ENCODE assay signal across 33 cellular contexts in the genomic region with DNA sequence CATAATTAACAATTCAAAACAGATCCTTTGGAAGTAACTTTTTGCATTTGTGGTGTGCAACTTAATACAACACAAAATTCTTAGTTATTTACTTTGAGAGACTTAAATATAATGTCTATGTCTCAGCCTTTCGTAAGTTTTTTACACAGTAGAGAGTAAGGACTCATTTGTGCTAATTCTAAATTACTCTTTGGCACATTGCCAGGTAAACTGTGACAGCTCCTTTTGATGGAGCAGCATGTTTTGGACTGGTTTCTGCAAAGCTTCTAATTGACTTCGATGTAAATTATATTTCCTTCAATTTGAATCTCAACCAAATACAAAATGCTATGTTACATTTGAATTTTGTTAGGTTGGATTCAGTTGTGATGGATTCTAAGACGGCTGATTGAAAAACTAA.
"Had no signal": no experiment of that assay in that cellular context is flagged by ENCODE, and none has a peak within 500 bp of the region (broad histone marks: within the 10 kb centered on the region; RNA-seq: fewer than 3 reads in every experiment).

No MANE protein-coding gene starts in this region.

- H3K36me3 Mint-ChIP-seq: activated CD8-positive, alpha-beta memory T cell treated with anti-CD3 and anti-CD28 coated beads, Interleukin-2, amount 10 ng/mL, durations not matched to agents 7 days and 5 days; activated naive CD4-positive, alpha-beta T cell treated with anti-CD3 and anti-CD28 coated beads, Interleukin-2, amount 50 U/mL, for 24 hours; activated naive CD8-positive, alpha-beta T cell treated with anti-CD3 and anti-CD28 coated beads for 36 hours had no signal

- DNase-seq: activated B cell treated with CpG ODN at 0.5 μM for 24 hours; activated CD4-positive, alpha-beta T cell treated with anti-CD3 and anti-CD28 coated beads for 48 hours; activated CD4-positive, alpha-beta T cell treated with anti-CD3 and anti-CD28 coated beads, Interleukin-2, amount 50 U/mL, for 1 hour; activated CD4-positive, alpha-beta T cell treated with anti-CD3 and anti-CD28 coated beads, Interleukin-2, amount 50 U/mL, for 48 hours; activated CD8-positive, alpha-beta memory T cell treated with anti-CD3 and anti-CD28 coated beads, Interleukin-2, amount 10 ng/mL, durations not matched to agents 7 days and 5 days; activated CD8-positive, alpha-beta memory T cell treated with anti-CD3 and anti-CD28 coated beads, Interleukin-2, amount 50 U/mL, for 4 hours; activated CD8-positive, alpha-beta T cell treated with anti-CD3 and anti-CD28 coated beads for 36 hours; activated effector memory CD4-positive, alpha-beta T cell treated with anti-CD3 and anti-CD28 coated beads, Interleukin-2, amount 50 U/mL, for 16 hours; activated naive CD4-positive, alpha-beta T cell treated with anti-CD3 and anti-CD28 coated beads for 36 hours; activated naive CD8-positive, alpha-beta T cell treated with anti-CD3 and anti-CD28 coated beads for 36 hours; activated naive CD8-positive, alpha-beta T cell treated with anti-CD3 and anti-CD28 coated beads, Interleukin-2, amount 50 U/mL, for 24 hours; activated T-cell treated with anti-CD3 and anti-CD28 coated beads, Interleukin-2, amount 50 U/mL, for 1 hour; activated T-cell treated with anti-CD3 and anti-CD28 coated beads, Interleukin-2, amount 50 U/mL, for 48 hours; adrenal gland; amygdala; aorta; body of pancreas; caudate nucleus; cortex of kidney; dermis blood vessel endothelial cell; effector CD4-positive, alpha-beta T cell; effector memory CD8-positive, alpha-beta T cell; erythroblast; foreskin melanocyte; heart right ventricle; T1000; WERI-Rb-1 had no signal

- ATAC-seq: activated CD4-positive, CD25-positive, alpha-beta regulatory T cell treated with anti-CD3 and anti-CD28 coated beads, Interleukin-2, amount 50 U/mL, for 24 hours; activated CD8-positive, alpha-beta memory T cell treated with anti-CD3 and anti-CD28 coated beads, Interleukin-2, amount 10 ng/mL, durations not matched to agents 7 days and 5 days; activated CD8-positive, alpha-beta T cell treated with anti-CD3 and anti-CD28 coated beads for 36 hours; activated naive CD8-positive, alpha-beta T cell treated with anti-CD3 and anti-CD28 coated beads, Interleukin-2, amount 50 U/mL, for 24 hours; body of pancreas; effector memory CD8-positive, alpha-beta T cell; gastroesophageal sphincter; heart right ventricle had no signal

- H3K4me3 Mint-ChIP-seq: activated B cell treated with CpG ODN at 0.5 μM for 24 hours; activated CD8-positive, alpha-beta memory T cell treated with anti-CD3 and anti-CD28 coated beads, Interleukin-2, amount 10 ng/mL, durations not matched to agents 7 days and 5 days; activated CD8-positive, alpha-beta T cell treated with anti-CD3 and anti-CD28 coated beads for 36 hours; activated naive CD4-positive, alpha-beta T cell treated with anti-CD3 and anti-CD28 coated beads for 36 hours; activated naive CD4-positive, alpha-beta T cell treated with anti-CD3 and anti-CD28 coated beads, Interleukin-2, amount 50 U/mL, for 24 hours; activated naive CD8-positive, alpha-beta T cell treated with anti-CD3 and anti-CD28 coated beads for 36 hours; activated naive CD8-positive, alpha-beta T cell treated with anti-CD3 and anti-CD28 coated beads, Interleukin-2, amount 50 U/mL, for 24 hours; activated T-helper 1 cell treated with anti-CD3 and anti-CD28 coated beads, Interleukin-12 subunit alpha, Interleukin-12 subunit beta, Interleukin-2, Interleukin-4 antibody, amounts not matched to agents 30 ng/mL and 10 ng/mL and 1 ng/mL, durations not matched to agents 14 hours and 24 hours and 36 hours; effector memory CD8-positive, alpha-beta T cell; T-helper 2 cell treated with Interferon-gamma antibody and Interleukin-4, amounts not matched to agents 5 μg/mL and 100 μg/mL, for 36 hours had no signal

- H3K4me1 Mint-ChIP-seq: activated B cell treated with CpG ODN at 0.5 μM for 24 hours; activated CD8-positive, alpha-beta memory T cell treated with anti-CD3 and anti-CD28 coated beads, Interleukin-2, amount 10 ng/mL, durations not matched to agents 7 days and 5 days; activated naive CD4-positive, alpha-beta T cell treated with anti-CD3 and anti-CD28 coated beads, Interleukin-2, amount 50 U/mL, for 24 hours had no signal

- H3K9me3 Mint-ChIP-seq: activated naive CD4-positive, alpha-beta T cell treated with anti-CD3 and anti-CD28 coated beads for 36 hours; activated naive CD8-positive, alpha-beta T cell treated with anti-CD3 and anti-CD28 coated beads for 36 hours; activated naive CD8-positive, alpha-beta T cell treated with anti-CD3 and anti-CD28 coated beads, Interleukin-2, amount 50 U/mL, for 24 hours; activated T-helper 1 cell treated with anti-CD3 and anti-CD28 coated beads, Interleukin-12 subunit alpha, Interleukin-12 subunit beta, Interleukin-2, Interleukin-4 antibody, amounts not matched to agents 30 ng/mL and 10 ng/mL and 1 ng/mL, durations not matched to agents 14 hours and 24 hours and 36 hours; T-helper 2 cell treated with Interferon-gamma antibody and Interleukin-4, amounts not matched to agents 5 μg/mL and 100 μg/mL, for 36 hours had no signal

- H3K27me3 Mint-ChIP-seq: activated B cell treated with CpG ODN at 0.5 μM for 24 hours; activated CD8-positive, alpha-beta memory T cell treated with anti-CD3 and anti-CD28 coated beads, Interleukin-2, amount 10 ng/mL, durations not matched to agents 7 days and 5 days; activated CD8-positive, alpha-beta T cell treated with anti-CD3 and anti-CD28 coated beads for 36 hours; activated naive CD8-positive, alpha-beta T cell treated with anti-CD3 and anti-CD28 coated beads for 36 hours; activated naive CD8-positive, alpha-beta T cell treated with anti-CD3 and anti-CD28 coated beads, Interleukin-2, amount 50 U/mL, for 24 hours; effector memory CD8-positive, alpha-beta T cell had no signal

- H3K27ac Mint-ChIP-seq: activated B cell treated with CpG ODN at 0.5 μM for 24 hours; activated CD8-positive, alpha-beta memory T cell treated with anti-CD3 and anti-CD28 coated beads, Interleukin-2, amount 10 ng/mL, durations not matched to agents 7 days and 5 days; activated CD8-positive, alpha-beta T cell treated with anti-CD3 and anti-CD28 coated beads for 36 hours; activated naive CD4-positive, alpha-beta T cell treated with anti-CD3 and anti-CD28 coated beads for 36 hours; activated naive CD4-positive, alpha-beta T cell treated with anti-CD3 and anti-CD28 coated beads, Interleukin-2, amount 50 U/mL, for 24 hours; activated naive CD8-positive, alpha-beta T cell treated with anti-CD3 and anti-CD28 coated beads for 36 hours; activated naive CD8-positive, alpha-beta T cell treated with anti-CD3 and anti-CD28 coated beads, Interleukin-2, amount 50 U/mL, for 24 hours; activated T-helper 1 cell treated with anti-CD3 and anti-CD28 coated beads, Interleukin-12 subunit alpha, Interleukin-12 subunit beta, Interleukin-2, Interleukin-4 antibody, amounts not matched to agents 30 ng/mL and 10 ng/mL and 1 ng/mL, durations not matched to agents 14 hours and 24 hours and 36 hours; activated T-helper 2 cell treated with anti-CD3 and anti-CD28 coated beads, Interferon-gamma antibody, Interleukin-2, Interleukin-4, amounts not matched to agents 10 μg/mL and 5 μg/mL and 100 μg/mL, durations not matched to agents 14 hours and 24 hours and 36 hours; effector memory CD8-positive, alpha-beta T cell; T-helper 2 cell treated with Interferon-gamma antibody and Interleukin-4, amounts not matched to agents 5 μg/mL and 100 μg/mL, for 36 hours had no signal
